Comparison of ENCODE assay signal across 8 cellular contexts in the genomic region with DNA sequence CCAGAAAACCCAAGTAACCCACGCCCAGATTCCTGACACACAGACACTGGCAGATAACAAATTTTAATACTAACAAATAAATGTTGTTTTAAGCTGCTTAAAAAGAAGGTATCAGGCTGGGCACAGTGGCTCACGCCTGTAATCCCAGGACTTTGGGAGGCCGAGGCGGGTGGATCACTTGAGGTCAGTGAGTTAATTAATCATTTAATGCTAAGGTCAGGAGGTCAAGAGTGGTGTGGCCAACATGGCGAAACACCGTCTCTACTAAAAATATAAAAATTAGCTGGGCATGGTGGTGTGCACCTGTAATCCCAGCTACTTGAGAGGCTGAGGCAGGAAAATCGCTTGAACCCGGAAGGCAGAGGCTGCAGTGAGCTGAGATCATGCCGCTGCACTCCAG. TPM values are rescaled to one million over a fixed set of nuclear protein-coding genes. Genes with fewer than 3 reads are reported as not detected.
DNase-seq lines count a peak whose midpoint lies in the region; ATAC-seq, FAIRE-seq and TF ChIP-seq lines count a peak whose summit lies in the region.
"Not testable (repeated sequence)": the region's sequence is repeated elsewhere in the genome, so short reads cannot be mapped to it uniquely, and the experiment has no call there.

No MANE protein-coding gene starts in this region.

- H3K27ac ChIP-seq in CD8-positive, alpha-beta memory T cell (ENCODE audit: low read depth, low read length), result peak overlapping the region; percentile 38
- peak overlapping the region; percentile 66; the same call in 2 of the 3 replicates for H3K27ac ChIP-seq in K562 (ENCODE audit: extremely low read depth, low read depth, low read length)
- peak overlapping the region; percentile 78 for H3K27ac ChIP-seq in HepG2 (ENCODE audit: extremely low read length, insufficient read depth, low read length)
- peak overlapping the region; percentile 9 for H3K27ac ChIP-seq in neural progenitor cell

- POLR2A ChIA-PET in CD8-positive, alpha-beta memory T cell (lab: Charles Lee), result interaction anchor here (0.7 kb wide), 1 partner anchor 9 kb away, joined by 6 read pairs; no protein-coding TSS in a partner anchor
- POLR2A ChIA-PET in activated CD4-positive, alpha-beta T cell treated with anti-CD3 and anti-CD28 coated beads, Interleukin-2, amount 10 ng/mL, durations not matched to agents 7 days and 5 days (lab: Charles Lee); HepG2 (lab: Yijun Ruan, JAX): not testable (repeated sequence)
- POLR2A ChIA-PET in K562 (lab: Yijun Ruan, JAX), result interaction anchor here (0.7 to 3.0 kb wide), 2 partner anchors 9 to 23 kb away, joined by 3 to 12 read pairs; no protein-coding TSS in a partner anchor

- not testable (repeated sequence) for FAIRE-seq in K562 (lab: Jason Lieb, UNC); HepG2 (lab: Jason Lieb, UNC)

- not testable (repeated sequence) for H3K9me3 Mint-ChIP-seq in CD8-positive, alpha-beta memory T cell; activated CD4-positive, alpha-beta T cell treated with anti-CD3 and anti-CD28 coated beads, Interleukin-2, amount 10 ng/mL, durations not matched to agents 7 days and 5 days; activated T-helper 17 cell treated with anti-CD3 and anti-CD28 coated beads, Interleukin-2, amount 50 U/mL, for 72 hours; type B pancreatic cell
- peaks cover 33% of the 10 kb centered on the region for H3K9me3 Mint-ChIP-seq in neural progenitor cell

- H2AFZ ChIP-seq in K562 (ENCODE audit: low read depth, low read length), result 0 out of 2 replicates have a peak overlapping the region, but pooled peaks have one; percentile 25
- H2AFZ ChIP-seq in HepG2 (ENCODE audit: low read length); neural progenitor cell (replicated peaks): not testable (repeated sequence)

- WGBS in K562 (ENCODE audit: insufficient coverage, low coverage, missing lambda C conversion rate), result 64% methylated on average over 9 of the region's 9 CpGs
- WGBS in HepG2 (ENCODE audit: low lambda C conversion rate), result 92% methylated on average over 9 of the region's 9 CpGs

- not testable (repeated sequence) for H3K4me3 ChIP-seq in CD8-positive, alpha-beta memory T cell (ENCODE audit: low read length); K562; HepG2 (replicated peaks in 1 of 3; ENCODE audit: insufficient read depth in 1 of 3, low read depth in 2 of 3, low read length in 3 of 3); neural progenitor cell

- TF ChIP-seq POLR2A in K562 (conservative IDR thresholded peaks at IDR 0.05); HepG2 (IDR thresholded peaks at IDR 0.05; ENCODE audit: insufficient read depth in 1 of 2, low read depth in 2 of 2, low read length in 2 of 2): not testable (repeated sequence)

- H3K36me3 ChIP-seq in CD8-positive, alpha-beta memory T cell (ENCODE audit: insufficient read depth, low read length); HepG2 (replicated peaks in 1 of 2; ENCODE audit: control insufficient read depth in 1 of 2, insufficient read depth in 2 of 2, low read length in 2 of 2); neural progenitor cell: not testable (repeated sequence)
- peaks cover 14% of the 10 kb centered on the region; the same call in 2 of the 3 replicates for H3K36me3 ChIP-seq in K562 (ENCODE audit: control insufficient read depth, insufficient read depth, low read length)

- H3K79me2 ChIP-seq in K562 (ENCODE audit: control insufficient read depth, insufficient read depth, low read length), result peaks cover 98% of the 10 kb centered on the region
- peaks cover 93% of the 10 kb centered on the region for H3K79me2 ChIP-seq in HepG2 (ENCODE audit: insufficient read depth, low read length)
- H3K79me2 ChIP-seq in neural progenitor cell (ENCODE audit: low read depth), result peaks cover 99% of the 10 kb centered on the region

- H4K20me1 ChIP-seq in K562 (replicated peaks; ENCODE audit: control insufficient read depth, insufficient read depth, low read length), result not testable (repeated sequence)
- H4K20me1 ChIP-seq in HepG2 (ENCODE audit: insufficient read depth, low read length) (peaks cover 45% of the 10 kb centered on the region), neural progenitor cell (ENCODE audit: low read depth) (peaks cover 83% of the 10 kb centered on the region)

- not testable (repeated sequence) for H3K27me3 Mint-ChIP-seq in CD8-positive, alpha-beta memory T cell; T-helper 17 cell; activated CD4-positive, alpha-beta T cell treated with anti-CD3 and anti-CD28 coated beads, Interleukin-2, amount 10 ng/mL, durations not matched to agents 7 days and 5 days; activated T-helper 17 cell treated with anti-CD3 and anti-CD28 coated beads, Interleukin-2, amount 50 U/mL, for 72 hours; neural progenitor cell (ENCODE audit: insufficient read depth, low read depth); type B pancreatic cell

- peaks cover 62 to 91% (median 84%) of the 10 kb centered on the region in 3 donors for H3K4me1 Mint-ChIP-seq in CD8-positive, alpha-beta memory T cell
- peaks cover 46% of the 10 kb centered on the region for H3K4me1 Mint-ChIP-seq in T-helper 17 cell
- H3K4me1 Mint-ChIP-seq in activated CD4-positive, alpha-beta T cell treated with anti-CD3 and anti-CD28 coated beads, Interleukin-2, amount 10 ng/mL, durations not matched to agents 7 days and 5 days, result peaks cover 56% of the 10 kb centered on the region
- H3K4me1 Mint-ChIP-seq in activated T-helper 17 cell treated with anti-CD3 and anti-CD28 coated beads, Interleukin-2, amount 50 U/mL, for 72 hours, result peaks cover 44% of the 10 kb centered on the region
- not testable (repeated sequence) for H3K4me1 Mint-ChIP-seq in neural progenitor cell; type B pancreatic cell (ENCODE audit: unreplicated experiment)

- not testable (repeated sequence) for BruUV-seq in K562 (replicated peaks; lab: Mats Ljungman, UMichigan); HepG2 (replicated peaks; lab: Mats Ljungman, UMichigan)

- peak overlapping the region; percentile 45 to 78 (median 65) for H3K4me3 Mint-ChIP-seq in CD8-positive, alpha-beta memory T cell
- H3K4me3 Mint-ChIP-seq in T-helper 17 cell, result peak overlapping the region; percentile 94
- not testable (repeated sequence) for H3K4me3 Mint-ChIP-seq in activated CD4-positive, alpha-beta T cell treated with anti-CD3 and anti-CD28 coated beads, Interleukin-2, amount 10 ng/mL, durations not matched to agents 7 days and 5 days; neural progenitor cell; type B pancreatic cell
- peak overlapping the region; percentile 71 for H3K4me3 Mint-ChIP-seq in activated T-helper 17 cell treated with anti-CD3 and anti-CD28 coated beads, Interleukin-2, amount 50 U/mL, for 72 hours

- not testable (repeated sequence) for DNase-seq in CD8-positive, alpha-beta memory T cell; T-helper 17 cell; activated CD4-positive, alpha-beta T cell treated with anti-CD3 and anti-CD28 coated beads, Interleukin-2, amount 10 ng/mL, durations not matched to agents 7 days and 5 days; K562 (ENCODE audit: extremely low read depth in 1 of 4, low spot score in 3 of 4); HepG2 (ENCODE audit: low spot score); neural progenitor cell (ENCODE audit: low spot score); type B pancreatic cell (ENCODE audit: extremely low spot score, unreplicated experiment)

- not testable (repeated sequence) for H3K9me1 ChIP-seq in K562 (ENCODE audit: control insufficient read depth, insufficient read depth, low read length)

- H3K9ac ChIP-seq in K562 (ENCODE audit: insufficient read depth in 1 of 2, low read depth in 2 of 2, low read length in 2 of 2), result peak overlapping the region; percentile 63 to 82; a peak in 3 of 4 replicates
- not testable (repeated sequence) for H3K9ac ChIP-seq in HepG2 (ENCODE audit: insufficient read depth, low read depth, low read length); neural progenitor cell

- CTCF ChIA-PET in CD8-positive, alpha-beta memory T cell (lab: Charles Lee), result interaction anchor here (1.3 kb wide), 1 partner anchor 16 kb away, joined by 4 read pairs; no protein-coding TSS in a partner anchor
- CTCF ChIA-PET in activated CD4-positive, alpha-beta T cell treated with anti-CD3 and anti-CD28 coated beads, Interleukin-2, amount 10 ng/mL, durations not matched to agents 7 days and 5 days (lab: Charles Lee), result interaction anchor here (0.6 to 1.3 kb wide), 2 partner anchors 17 to 160 kb away, joined by 3 to 5 read pairs; partner anchors contain the start of gene PTBP3
- CTCF ChIA-PET in K562 (lab: Yijun Ruan, JAX; ENCODE audit: low intra/inter-chr PET ratio); HepG2 (lab: Yijun Ruan, JAX; ENCODE audit: low intra/inter-chr PET ratio, low total read pairs): not testable (repeated sequence)

- intact Hi-C loops in K562 (cut with micrococcal nuclease), result loop anchor here (5.0 to 10.0 kb wide), 2 partner anchors 58 to 79 kb away; no protein-coding TSS in a partner anchor
- intact Hi-C loops in HepG2 (cut with micrococcal nuclease; ENCODE audit: unreplicated experiment), result not testable (repeated sequence)

- TF ChIP-seq RAD21 in K562 (CRISPR knock-in tag; conservative IDR thresholded peaks at IDR 0.05 in 1 of 2, IDR thresholded peaks at IDR 0.05 in 1 of 2); HepG2 (CRISPR knock-in tag; IDR thresholded peaks at IDR 0.05): not testable (repeated sequence)

- H3K9me3 ChIP-seq in CD8-positive, alpha-beta memory T cell (ENCODE audit: low read length); T-helper 17 cell (ENCODE audit: control insufficient read depth, low read length, poor library complexity, severe bottlenecking); K562 (replicated peaks; ENCODE audit: control insufficient read depth, insufficient read depth, low read depth, low read length); HepG2 (ENCODE audit: low read length); neural progenitor cell (ENCODE audit: low read depth): not testable (repeated sequence)

- ATAC-seq in T-helper 17 cell; activated T-helper 17 cell treated with anti-CD3 and anti-CD28 coated beads, Interleukin-2, amount 50 U/mL, for 72 hours (replicated peaks); K562; HepG2: not testable (repeated sequence)

- peaks cover 37% of the 10 kb centered on the region for H3F3A ChIP-seq in neural progenitor cell (ENCODE audit: low read depth)

- H3K36me3 Mint-ChIP-seq in CD8-positive, alpha-beta memory T cell, result peaks cover 0 to 15% (median 4%) of the 10 kb centered on the region in 3 donors
- H3K36me3 Mint-ChIP-seq in T-helper 17 cell (ENCODE audit: low read depth); activated T-helper 17 cell treated with anti-CD3 and anti-CD28 coated beads, Interleukin-2, amount 50 U/mL, for 72 hours (ENCODE audit: low read depth): not testable (repeated sequence)
- peaks cover 51% of the 10 kb centered on the region for H3K36me3 Mint-ChIP-seq in activated CD4-positive, alpha-beta T cell treated with anti-CD3 and anti-CD28 coated beads, Interleukin-2, amount 10 ng/mL, durations not matched to agents 7 days and 5 days (ENCODE audit: low read depth)
- peaks cover 33% of the 10 kb centered on the region for H3K36me3 Mint-ChIP-seq in neural progenitor cell
- H3K36me3 Mint-ChIP-seq in type B pancreatic cell, result peaks cover 19% of the 10 kb centered on the region

- H3K27me3 ChIP-seq in CD8-positive, alpha-beta memory T cell (ENCODE audit: insufficient read depth, low read length, poor library complexity, severe bottlenecking); K562 (ENCODE audit: control insufficient read depth in 2 of 2, insufficient read depth in 2 of 2, low read length in 2 of 2); HepG2 (ENCODE audit: control insufficient read depth in 1 of 2, insufficient read depth in 2 of 2, low read length in 2 of 2); neural progenitor cell: not testable (repeated sequence)

- peak overlapping the region; percentile 50 for H3K4me2 ChIP-seq in K562 (ENCODE audit: insufficient read depth, low read length)
- H3K4me2 ChIP-seq in HepG2 (ENCODE audit: low read depth, low read length); neural progenitor cell: not testable (repeated sequence)

- peak overlapping the region; percentile 42 to 83 (median 71) for H3K27ac Mint-ChIP-seq in CD8-positive, alpha-beta memory T cell
- H3K27ac Mint-ChIP-seq in T-helper 17 cell, result peak overlapping the region; percentile 93
- peak overlapping the region; percentile 87 for H3K27ac Mint-ChIP-seq in activated CD4-positive, alpha-beta T cell treated with anti-CD3 and anti-CD28 coated beads, Interleukin-2, amount 10 ng/mL, durations not matched to agents 7 days and 5 days
- H3K27ac Mint-ChIP-seq in activated T-helper 17 cell treated with anti-CD3 and anti-CD28 coated beads, Interleukin-2, amount 50 U/mL, for 72 hours, result peak overlapping the region; percentile 85
- H3K27ac Mint-ChIP-seq in neural progenitor cell, result not testable (repeated sequence)
- peak overlapping the region; percentile 41 for H3K27ac Mint-ChIP-seq in type B pancreatic cell

- TF ChIP-seq CTCF in K562 (IDR thresholded peaks at IDR 0.05 in 2 of 3, conservative IDR thresholded peaks at IDR 0.05 in 1 of 3; ENCODE audit: insufficient read depth in 2 of 3, low read depth in 1 of 3, low read length in 3 of 3); HepG2 (CRISPR knock-in tag; IDR thresholded peaks at IDR 0.05); neural progenitor cell (IDR thresholded peaks at IDR 0.05); type B pancreatic cell (conservative IDR thresholded peaks at IDR 0.05): not testable (repeated sequence)

- in situ Hi-C loops in K562 (cut with MboI); HepG2 (cut with HindIII; ENCODE audit: extremely low pct_ligation_motif_present, low pct_unique_long_range_greater_than_20kb): not testable (repeated sequence)

- not testable (repeated sequence) for TF ChIP-seq EP300 in K562 (IDR thresholded peaks at IDR 0.05; ENCODE audit: low read length); HepG2 (IDR thresholded peaks at IDR 0.05; ENCODE audit: low read depth in 2 of 2, low read length in 2 of 2); HepG2 (CRISPR knock-in tag; IDR thresholded peaks at IDR 0.05; ENCODE audit: borderline replicate concordance)

- peaks cover 30% of the 10 kb centered on the region for H3K4me1 ChIP-seq in CD8-positive, alpha-beta memory T cell (ENCODE audit: insufficient read depth, low read length)
- H3K4me1 ChIP-seq in K562 (replicated peaks in 1 of 2; ENCODE audit: control insufficient read depth in 2 of 2, insufficient read depth in 2 of 2, low read length in 2 of 2) (peaks cover 22 to 29% of the 10 kb centered on the region in 2 experiments), HepG2 (ENCODE audit: insufficient read depth, low read length) (peaks cover 43% of the 10 kb centered on the region), neural progenitor cell (peaks cover 21% of the 10 kb centered on the region)

RNA-seq across cellular contexts. Expression of gene PTBP3, which starts 16.9 kb away (rescaled TPM):
- total RNA-seq in CD8-positive, alpha-beta memory T cell, result 100 to 1,000 TPM; 118 to 124 TPM
- 45.0 TPM for polyA plus RNA-seq in CD8-positive, alpha-beta memory T cell
- total RNA-seq in T-helper 17 cell (100 to 1,000 TPM; 132 to 140 TPM), K562 (2014; rRNA removed) (36.9 and 44.4 TPM in 2 replicates), K562 (2014; rRNA removed; fragmentation: Illumina TruSeq; extraction: Trizol) (83.5 and 93.8 TPM in 2 replicates), K562 (2015; rRNA removed; fragmentation: Illumina TruSeq; extraction: Trizol) (71.3 and 77.1 TPM in 2 replicates), K562 (2021) (109 and 116 TPM in 2 replicates), HepG2 (2016; rRNA removed; fragmentation: Illumina TruSeq; extraction: Trizol) (52.8 and 79.5 TPM in 2 replicates), neural progenitor cell (ENCODE audit: low replicate concordance) (84.7 and 85.3 TPM in 2 replicates), type B pancreatic cell (ENCODE audit: low replicate concordance) (78.6 and 174 TPM in 2 replicates)
- 100 to 1,000 TPM; 147 to 231 TPM for total RNA-seq in activated CD4-positive, alpha-beta T cell treated with anti-CD3 and anti-CD28 coated beads, Interleukin-2, amount 10 ng/mL, durations not matched to agents 7 days and 5 days
- total RNA-seq in activated T-helper 17 cell treated with anti-CD3 and anti-CD28 coated beads, Interleukin-2, amount 50 U/mL, for 72 hours, result 100 to 1,000 TPM in 1 of 2 donors, 10 to 100 TPM in 1; 83.5 to 117 TPM
- 83.3 and 94.4 TPM in 2 replicates for total RNA-seq in K562 (2011; cell fraction: chromatin; rRNA removed; ENCODE audit: low replicate concordance)
- total RNA-seq in K562 (2011; cell fraction: nucleolus; rRNA removed), result 15.2 and 20.9 TPM in 2 replicates
- total RNA-seq in K562 (2011; cell fraction: nucleoplasm; rRNA removed), result 43.6 and 84.2 TPM in 2 replicates
- polyA plus RNA-seq in K562 (2011; rRNA removed) (132 and 151 TPM in 2 replicates), K562 (2014; fragmentation: Illumina TruSeq; extraction: Trizol) (60.3 and 68.0 TPM in 2 replicates), K562 (2014; fragmentation: Nextera tagmentation; extraction: Ambion mirVana) (10 to 100 TPM; 22.4 to 26.7 TPM), K562 (2014; rRNA removed) (42.0 and 45.5 TPM in 2 replicates), HepG2 (2011; rRNA removed) (35.6 and 61.1 TPM in 2 replicates)
- 122 and 173 TPM in 2 replicates for polyA plus RNA-seq in K562 (2011; cell fraction: cytosol; rRNA removed)
- 54.8 and 78.5 TPM in 2 replicates for polyA plus RNA-seq in K562 (2011; cell fraction: nucleus; rRNA removed)
- 34.5 and 35.0 TPM in 2 replicates for polyA plus RNA-seq in K562 (2012)
- 252 and 271 TPM in 2 replicates for polyA minus RNA-seq in K562 (2011; rRNA and poly(A)+ RNA removed)
- 85.2 and 87.1 TPM in 2 replicates for polyA minus RNA-seq in K562 (2011; cell fraction: cytosol; rRNA and poly(A)+ RNA removed)
- polyA minus RNA-seq in K562 (2011; cell fraction: nucleus; rRNA and poly(A)+ RNA removed), result 22.9 and 43.9 TPM in 2 replicates
- total RNA-seq in HepG2 (2016; cell fraction: cytosol; rRNA removed; fragmentation: Illumina TruSeq; extraction: Trizol; ENCODE audit: low read depth), result 116 and 122 TPM in 2 replicates
- 55.6 and 78.0 TPM in 2 replicates for total RNA-seq in HepG2 (2016; cell fraction: insoluble cytoplasmic fraction; rRNA removed; fragmentation: Illumina TruSeq; extraction: Trizol)
- 44.6 and 47.8 TPM in 2 replicates for total RNA-seq in HepG2 (2016; cell fraction: membrane; rRNA removed; fragmentation: Illumina TruSeq; extraction: Trizol)
- total RNA-seq in HepG2 (2016; cell fraction: nucleus; rRNA removed; fragmentation: Illumina TruSeq; extraction: Trizol), result 33.0 and 35.9 TPM in 2 replicates
- 23.4 and 43.1 TPM in 2 replicates for polyA plus RNA-seq in HepG2 (2011; cell fraction: cytosol; rRNA removed)
- 33.0 and 38.2 TPM in 2 replicates for polyA plus RNA-seq in HepG2 (2011; cell fraction: nucleus; rRNA removed)
- 20.2 and 22.4 TPM in 2 replicates for polyA plus RNA-seq in HepG2 (2012)
- polyA plus RNA-seq in HepG2 (2016; cell fraction: cytosol; fragmentation: Illumina TruSeq; extraction: Trizol; ENCODE audit: low read depth), result 2.3 and 2.6 TPM in 2 replicates
- polyA plus RNA-seq in HepG2 (2016; cell fraction: insoluble cytoplasmic fraction; fragmentation: Illumina TruSeq; extraction: Trizol; ENCODE audit: low read depth), result 67.1 and 71.0 TPM in 2 replicates
- 10.9 and 11.4 TPM in 2 replicates for polyA plus RNA-seq in HepG2 (2016; cell fraction: membrane; fragmentation: Illumina TruSeq; extraction: Trizol; ENCODE audit: low read depth)
- 30.4 TPM in 2 replicates for polyA plus RNA-seq in HepG2 (2016; cell fraction: nucleus; fragmentation: Illumina TruSeq; extraction: Trizol; ENCODE audit: insufficient read depth, low read depth)
- polyA minus RNA-seq in HepG2 (2011; rRNA and poly(A)+ RNA removed; ENCODE audit: low replicate concordance), result 104 and 144 TPM in 2 replicates
- 55.4 and 66.1 TPM in 2 replicates for polyA minus RNA-seq in HepG2 (2011; cell fraction: cytosol; rRNA and poly(A)+ RNA removed)
- 44.7 and 50.8 TPM in 2 replicates for polyA minus RNA-seq in HepG2 (2011; cell fraction: nucleus; rRNA and poly(A)+ RNA removed)

Comparison
In these comparisons a context has a peak if more than half of its experiments do, and no peak if none do; other contexts are left out.
1. H3K27ac ChIP-seq: peak in every context shown above with its lines; median percentile 78 in HepG2; 66 in K562; 38 in CD8-positive, alpha-beta memory T cell; 9 in neural progenitor cell.